Comparison of ENCODE assay signal across 8 cellular contexts in the genomic region with DNA sequence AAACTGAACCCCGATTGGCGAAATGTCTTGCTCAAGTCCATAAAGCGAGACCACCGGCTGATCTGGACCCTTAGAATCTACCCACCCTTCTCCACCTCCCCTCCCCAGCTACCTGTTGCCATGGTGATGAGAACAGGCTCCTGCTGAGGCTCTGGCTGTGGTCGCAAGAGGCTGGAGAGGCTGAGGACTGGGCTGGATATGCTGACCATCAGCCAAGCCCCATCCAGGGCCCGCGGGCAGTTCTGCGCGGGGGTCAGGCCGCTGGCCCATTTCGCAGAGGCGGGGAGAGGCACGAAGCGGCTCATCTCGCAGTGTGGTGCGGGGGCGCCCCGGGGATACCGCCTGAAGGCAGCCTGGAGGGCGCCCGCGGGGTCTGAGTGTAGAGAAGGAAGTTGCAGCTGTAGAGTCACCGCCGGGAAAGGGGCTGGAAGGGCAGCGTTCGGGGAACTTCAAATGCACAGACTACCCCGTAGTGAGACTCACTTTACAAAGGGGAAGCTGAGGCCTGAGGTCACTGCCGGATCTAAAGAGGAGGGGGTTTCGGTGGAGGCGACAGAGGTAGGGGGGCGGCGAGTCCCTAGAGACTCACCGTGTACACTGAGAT. TPM values are rescaled to one million over a fixed set of nuclear protein-coding genes. Genes with fewer than 3 reads are reported as not detected.
DNase-seq lines count a peak whose midpoint lies in the region; ATAC-seq and TF ChIP-seq lines count a peak whose summit lies in the region.

No MANE protein-coding gene starts in this region.

- H3K4me3 ChIP-seq in GM12875 (ENCODE audit: low read depth, low read length) (peak overlapping the region; percentile 55), HUES64 (ENCODE audit: low read length) (peak overlapping the region; percentile 92), breast epithelium (peak overlapping the region; percentile 62 to 82 (median 80)), spleen (peak overlapping the region; percentile 62 to 98 (median 80))

- intact Hi-C loops in breast epithelium (cut with DNase I; ENCODE audit: low total_unique reads) (no loop called here), spleen (cut with DNase I; ENCODE audit: low total_unique reads) (no loop called here)

- DNase-seq in SKM-1 treated with dmso at 0.1 percent for 144 hours (lab: John Stamatoyannopoulos, UW; ENCODE audit: unreplicated experiment) (peak; percentile 42), breast epithelium (ENCODE audit: low spot score in 2 of 2) (no peak), iPS-NIHi11 (ENCODE audit: low spot score) (peak; percentile 31), spleen (peak; percentile 94), inferior parietal cortex (ENCODE audit: extremely low spot score) (no peak)

- H3K9me3 ChIP-seq in HUES64 (ENCODE audit: insufficient read depth, low read depth, low read length) (no peaks in the 10 kb centered on the region), breast epithelium (no peaks in the 10 kb centered on the region), spleen (no peaks in the 10 kb centered on the region)

- no peaks in the 10 kb centered on the region for H3K27me3 ChIP-seq in HUES64 (ENCODE audit: insufficient read depth, low read length)
- H3K27me3 ChIP-seq in breast epithelium, result no peaks in the 10 kb centered on the region
- no peaks in the 10 kb centered on the region for H3K27me3 ChIP-seq in spleen (replicated peaks in 1 of 7)

- ATAC-seq in GM18873 (IDR thresholded peaks at IDR 0.05; ENCODE audit: low FRiP score, unreplicated experiment), result no peak

- peak overlapping the region; percentile 74 for H3K9ac ChIP-seq in HUES64 (ENCODE audit: low read depth, low read length)

- 1% methylated on average over 33 of the region's 33 CpGs for WGBS in HUES64
- WGBS in spleen, 5 donors, result 0 to 1% (median 0%) methylated on average over 13 to 33 of the region's 33 CpGs

- 0 out of 2 replicates have a peak, but pooled peaks cover 2% of the 10 kb centered on the region for H3K4me1 ChIP-seq in HUES64 (ENCODE audit: insufficient read depth, low read length)
- H3K4me1 ChIP-seq in breast epithelium, result peaks cover 4 to 32% of the 10 kb centered on the region in 2 donors
- H3K4me1 ChIP-seq in spleen, result peaks cover 45 to 84% (median 77%) of the 10 kb centered on the region in 6 donors

- TF ChIP-seq POLR2A in breast epithelium (IDR thresholded peaks at IDR 0.05), result no peak
- TF ChIP-seq POLR2A in spleen (IDR thresholded peaks at IDR 0.05), result no peak

- H3K36me3 ChIP-seq in HUES64 (ENCODE audit: insufficient read depth, low read length) (no peaks in the 10 kb centered on the region; the same call in 1 of the 2 replicates), breast epithelium (no peaks in the 10 kb centered on the region), spleen (peaks cover 0 to 60% (median 30%) of the 10 kb centered on the region in 6 donors)

- TF ChIP-seq CTCF in GM12875 (IDR thresholded peaks at IDR 0.05; ENCODE audit: borderline replicate concordance, insufficient read depth, low read depth, low read length) (no peak), breast epithelium (IDR thresholded peaks at IDR 0.05) (no peak), spleen (IDR thresholded peaks at IDR 0.05 in 8 of 11, conservative IDR thresholded peaks at IDR 0.05 in 3 of 11) (peak in 1 of 11 experiments; percentile 7)

- no peak overlapping the region; the same call in 1 of the 2 replicates for H3K27ac ChIP-seq in HUES64 (ENCODE audit: low read depth, low read length)
- H3K27ac ChIP-seq in breast epithelium, result peak overlapping the region; percentile 98
- peak overlapping the region; percentile 95 to 100 (median 99) for H3K27ac ChIP-seq in spleen

RNA-seq across cellular contexts. Expression of gene TAPBP, which starts 0.7 kb away (rescaled TPM):
- 9.8 TPM for polyA plus RNA-seq in HUES64 (2013, experiment 1 of 2)
- polyA plus RNA-seq in HUES64 (2013, experiment 2 of 2), result 14.5 TPM
- total RNA-seq in breast epithelium (10 to 100 TPM; 38.6 to 67.8 (median 43.6) TPM), spleen (100 to 1,000 TPM; 238 to 292 (median 285) TPM)
- 100 to 1,000 TPM in 1 of 3 donors, 10 to 100 TPM in 2; 42.6 to 101 (median 81.6) TPM for polyA plus RNA-seq in spleen

RNA-seq across cellular contexts. Expression of gene ZBTB22, which starts 4.3 kb away (rescaled TPM):
- 8.0 TPM for polyA plus RNA-seq in HUES64 (2013, experiment 1 of 2)
- polyA plus RNA-seq in HUES64 (2013, experiment 2 of 2), result 13.1 TPM
- 10 to 100 TPM; 12.6 to 27.2 (median 18.7) TPM for total RNA-seq in breast epithelium
- 10 to 100 TPM; 16.1 to 27.2 (median 20.1) TPM for total RNA-seq in spleen
- 10 to 100 TPM; 10.8 to 19.8 (median 15.4) TPM for polyA plus RNA-seq in spleen

RNA-seq across cellular contexts. Expression of gene DAXX, which starts 9.6 kb away (rescaled TPM):
- 63.1 TPM for polyA plus RNA-seq in HUES64 (2013, experiment 1 of 2)
- polyA plus RNA-seq in HUES64 (2013, experiment 2 of 2), result 54.2 TPM
- total RNA-seq in breast epithelium (10 to 100 TPM; 39.0 to 56.3 (median 39.8) TPM), spleen (10 to 100 TPM; 47.6 to 76.3 (median 67.9) TPM)
- 10 to 100 TPM; 47.8 to 59.3 (median 54.0) TPM for polyA plus RNA-seq in spleen

RNA-seq across cellular contexts. Expression of gene RGL2, which starts 14.5 kb away (rescaled TPM):
- polyA plus RNA-seq in HUES64 (2013, experiment 1 of 2), result 32.0 TPM
- polyA plus RNA-seq in HUES64 (2013, experiment 2 of 2), result 39.1 TPM
- total RNA-seq in breast epithelium (100 to 1,000 TPM in 2 of 3 donors, 10 to 100 TPM in 1; 38.9 to 151 (median 103) TPM), spleen (100 to 1,000 TPM; 123 to 212 (median 146) TPM)
- 100 to 1,000 TPM in 2 of 3 donors, 10 to 100 TPM in 1; 73.3 to 180 (median 133) TPM for polyA plus RNA-seq in spleen

RNA-seq across cellular contexts. Expression of gene PFDN6, which starts 23.8 kb away (rescaled TPM):
- 90.9 TPM for polyA plus RNA-seq in HUES64 (2013, experiment 1 of 2)
- 95.3 TPM for polyA plus RNA-seq in HUES64 (2013, experiment 2 of 2)
- total RNA-seq in breast epithelium, result 10 to 100 TPM; 23.3 to 28.6 (median 26.9) TPM
- 10 to 100 TPM; 11.3 to 35.7 (median 26.5) TPM for total RNA-seq in spleen
- 100 to 1,000 TPM; 150 to 169 (median 158) TPM for polyA plus RNA-seq in spleen

Comparison
In these comparisons a context has a peak if more than half of its experiments do, and no peak if none do; other contexts are left out.
1. DNase-seq: peak in SKM-1 treated with dmso at 0.1 percent for 144 hours (single experiment), iPS-NIHi11 (single experiment) and spleen (single experiment); none in breast epithelium (0 of 2) and inferior parietal cortex (single experiment).
2. Peak in every context shown above with its lines, with median percentiles within 50 percentile points of each other: H3K4me3 ChIP-seq.